Comparison of ENCODE assay signal across 23 cellular contexts in genomic region chr13:21328201-21328600, GRCh38.
DNase-seq lines count a peak whose midpoint lies in the region; ATAC-seq and TF ChIP-seq lines count a peak whose summit lies in the region.
"Had no signal": no experiment of that assay in that cellular context is flagged by ENCODE, and none has a peak within 500 bp of the region (broad histone marks: within the 10 kb centered on the region; RNA-seq: fewer than 3 reads in every experiment).

No MANE protein-coding gene starts in this region.

- H2BK120ac ChIP-seq in neuronal stem cell (ENCODE audit: low read depth, low read length) = no peak overlapping the region

- no peaks in the 10 kb centered on the region for H3K36me3 Mint-ChIP-seq in activated CD4-positive, alpha-beta T cell treated with anti-CD3 and anti-CD28 coated beads for 36 hours (ENCODE audit: low read depth)
- H3K36me3 Mint-ChIP-seq in activated CD4-positive, alpha-beta T cell treated with anti-CD3 and anti-CD28 coated beads, Interleukin-2, amount 10 ng/mL, durations not matched to agents 7 days and 5 days (ENCODE audit: low read depth) = peaks cover 8% of the 10 kb centered on the region
- peaks cover 2% of the 10 kb centered on the region for H3K36me3 Mint-ChIP-seq in endodermal cell (ENCODE audit: low read depth)

- H2AK5ac ChIP-seq in neuronal stem cell (ENCODE audit: low read depth, low read length) = peak overlapping the region; percentile 85

- H4K91ac ChIP-seq in neuronal stem cell (ENCODE audit: low read depth, low read length, poor library complexity) = peak overlapping the region; percentile 34

- peak overlapping the region; percentile 92; the same call in 1 of the 2 replicates for H3K4me2 ChIP-seq in MM.1S (ENCODE audit: low read depth, low read length)
- H3K4me2 ChIP-seq in neuronal stem cell (ENCODE audit: insufficient read depth, low read length, poor library complexity, severe bottlenecking) = no peak overlapping the region
- H3K4me2 ChIP-seq in Karpas-422 (ENCODE audit: low read depth, low read length, poor library complexity, severe bottlenecking) = no peak overlapping the region

- peak overlapping the region; percentile 77 for H2BK15ac ChIP-seq in neuronal stem cell (ENCODE audit: low read length)

- no peak overlapping the region for H2BK12ac ChIP-seq in neuronal stem cell (ENCODE audit: low read length)

- intact Hi-C loops in activated CD4-positive, alpha-beta T cell treated with anti-CD3 and anti-CD28 coated beads for 36 hours (cut with DNase I, micrococcal nuclease) = no loop called here
- intact Hi-C loops in left ventricle myocardium superior (cut with micrococcal nuclease) = no loop called here

- H3F3A ChIP-seq in MM.1S (ENCODE audit: insufficient read depth, low read length) = peaks cover 16% of the 10 kb centered on the region; the same call in 1 of the 2 replicates

- H3K18ac ChIP-seq in neuronal stem cell (ENCODE audit: low read length) = peak overlapping the region; percentile 89

- H3K36me3 ChIP-seq in MM.1S (replicated peaks; ENCODE audit: insufficient read depth, low read length) (no peaks in the 10 kb centered on the region), endodermal cell (ENCODE audit: control insufficient read depth, insufficient read depth, low read length) (no peaks in the 10 kb centered on the region), neuronal stem cell (replicated peaks in 1 of 2; ENCODE audit: control insufficient read depth in 2 of 2, insufficient read depth in 2 of 2, low read length in 2 of 2) (no peaks in the 10 kb centered on the region), Karpas-422 (ENCODE audit: insufficient read depth, low read length) (no peaks in the 10 kb centered on the region)
- H3K36me3 ChIP-seq: BE2C, upper lobe of left lung had no signal

- no peaks in the 10 kb centered on the region for H4K20me1 ChIP-seq in MM.1S (ENCODE audit: insufficient read depth, low read length)
- no peaks in the 10 kb centered on the region for H4K20me1 ChIP-seq in Karpas-422 (ENCODE audit: insufficient read depth, low read depth, low read length)

- no peak overlapping the region for H2AFZ ChIP-seq in MM.1S (ENCODE audit: low read length)
- peak overlapping the region; percentile 20 for H2AFZ ChIP-seq in neuronal stem cell (ENCODE audit: low read length)
- H2AFZ ChIP-seq in Karpas-422 (ENCODE audit: low read length) = no peak overlapping the region

- no peaks in the 10 kb centered on the region for H3K27me3 ChIP-seq in MM.1S (replicated peaks; ENCODE audit: insufficient read depth, low read length)
- H3K27me3 ChIP-seq in endodermal cell (ENCODE audit: control insufficient read depth, insufficient read depth, low read length, poor library complexity, severe bottlenecking) = peaks cover 41% of the 10 kb centered on the region
- H3K27me3 ChIP-seq in neuronal stem cell (ENCODE audit: control insufficient read depth in 3 of 3, insufficient read depth in 3 of 3, low read depth in 1 of 3, low read length in 3 of 3) = no peaks in the 10 kb centered on the region
- no peaks in the 10 kb centered on the region for H3K27me3 ChIP-seq in Karpas-422 (ENCODE audit: low read length)
- H3K27me3 ChIP-seq: BE2C, foreskin keratinocyte, upper lobe of left lung had no signal

- DNase-seq in activated CD4-positive, alpha-beta T cell treated with anti-CD3 and anti-CD28 coated beads for 36 hours = no peak
- no peak for DNase-seq in activated CD4-positive, alpha-beta T cell treated with anti-CD3 and anti-CD28 coated beads, Interleukin-2, amount 10 ng/mL, durations not matched to agents 7 days and 5 days
- no peak for DNase-seq in MM.1S
- DNase-seq in endodermal cell = peak; percentile 76
- DNase-seq in neuronal stem cell (ENCODE audit: low spot score) = no peak
- no peak for DNase-seq in left ventricle myocardium superior
- no peak for DNase-seq in 8988T
- DNase-seq in Karpas-422 = no peak
- DNase-seq: activated CD4-positive, alpha-beta T cell treated with anti-CD3 and anti-CD28 coated beads for 1 hour; activated effector memory CD4-positive, alpha-beta T cell treated with Interleukin-2 at 50 U/mL for 16 hours; BE2C; erythroblast; foreskin keratinocyte; H7; kidney glomerular epithelial cell; NCI-H1436 treated with DMSO at 0.1 percent for 48 hours; PC-3; retina; Right ventricle myocardium superior; stimulated activated CD4-positive, alpha-beta T cell treated with anti-CD3 and anti-CD28 coated beads, Interleukin-4, amount 100 ng/mL, for 4 hours; SW 1271; upper lobe of left lung had no signal

- H4K8ac ChIP-seq in neuronal stem cell (ENCODE audit: low read depth, low read length) = peak overlapping the region; percentile 52

- no peaks in the 10 kb centered on the region for H3K79me1 ChIP-seq in neuronal stem cell (ENCODE audit: low read depth, low read length)

- peaks cover 12% of the 10 kb centered on the region; the same call in 1 of the 2 replicates for H3K79me2 ChIP-seq in MM.1S (ENCODE audit: low read length)
- H3K79me2 ChIP-seq in Karpas-422 (ENCODE audit: low read length) = no peaks in the 10 kb centered on the region

- no peaks in the 10 kb centered on the region for H3K27me3 Mint-ChIP-seq in activated CD4-positive, alpha-beta T cell treated with anti-CD3 and anti-CD28 coated beads for 36 hours
- no peaks in the 10 kb centered on the region for H3K27me3 Mint-ChIP-seq in activated CD4-positive, alpha-beta T cell treated with anti-CD3 and anti-CD28 coated beads, Interleukin-2, amount 10 ng/mL, durations not matched to agents 7 days and 5 days
- peaks cover 59% of the 10 kb centered on the region for H3K27me3 Mint-ChIP-seq in endodermal cell (ENCODE audit: insufficient read depth)
- H3K27me3 Mint-ChIP-seq: IgD-negative memory B cell had no signal

- H3K4me3 Mint-ChIP-seq in activated CD4-positive, alpha-beta T cell treated with anti-CD3 and anti-CD28 coated beads for 36 hours = no peak overlapping the region
- no peak overlapping the region for H3K4me3 Mint-ChIP-seq in activated CD4-positive, alpha-beta T cell treated with anti-CD3 and anti-CD28 coated beads, Interleukin-2, amount 10 ng/mL, durations not matched to agents 7 days and 5 days
- no peak overlapping the region for H3K4me3 Mint-ChIP-seq in endodermal cell

- H3K23ac ChIP-seq in neuronal stem cell (ENCODE audit: low read depth, low read length, poor library complexity) = no peak overlapping the region

- POLR2A ChIA-PET in activated CD4-positive, alpha-beta T cell treated with anti-CD3 and anti-CD28 coated beads for 36 hours (lab: Charles Lee) = no interaction called here
- POLR2A ChIA-PET in activated CD4-positive, alpha-beta T cell treated with anti-CD3 and anti-CD28 coated beads, Interleukin-2, amount 10 ng/mL, durations not matched to agents 7 days and 5 days (lab: Charles Lee) = no interaction called here

- H3K27ac Mint-ChIP-seq in activated CD4-positive, alpha-beta T cell treated with anti-CD3 and anti-CD28 coated beads for 36 hours = peak overlapping the region; percentile 26
- H3K27ac Mint-ChIP-seq in activated CD4-positive, alpha-beta T cell treated with anti-CD3 and anti-CD28 coated beads, Interleukin-2, amount 10 ng/mL, durations not matched to agents 7 days and 5 days = no peak overlapping the region
- no peak overlapping the region for H3K27ac Mint-ChIP-seq in endodermal cell

- H3K4ac ChIP-seq in neuronal stem cell (ENCODE audit: low read length) = no peak overlapping the region

- no peaks in the 10 kb centered on the region for H3K9me3 Mint-ChIP-seq in activated CD4-positive, alpha-beta T cell treated with anti-CD3 and anti-CD28 coated beads for 36 hours (ENCODE audit: low read depth)
- H3K9me3 Mint-ChIP-seq in activated CD4-positive, alpha-beta T cell treated with anti-CD3 and anti-CD28 coated beads, Interleukin-2, amount 10 ng/mL, durations not matched to agents 7 days and 5 days = no peaks in the 10 kb centered on the region
- peaks cover 4% of the 10 kb centered on the region for H3K9me3 Mint-ChIP-seq in endodermal cell
- H3K9me3 Mint-ChIP-seq: IgD-negative memory B cell had no signal

- H3K4me1 ChIP-seq in MM.1S (ENCODE audit: low read length) = peaks cover 14% of the 10 kb centered on the region
- peaks cover 4% of the 10 kb centered on the region for H3K4me1 ChIP-seq in endodermal cell (ENCODE audit: control insufficient read depth, insufficient read depth, low read length)
- H3K4me1 ChIP-seq in neuronal stem cell (ENCODE audit: control insufficient read depth in 2 of 2, insufficient read depth in 1 of 2, low read depth in 1 of 2, low read length in 2 of 2) = peaks cover 3 to 15% of the 10 kb centered on the region in 2 donors
- peaks cover 21% of the 10 kb centered on the region for H3K4me1 ChIP-seq in Karpas-422 (ENCODE audit: low read length)
- H3K4me1 ChIP-seq: BE2C, foreskin keratinocyte had no signal

- WGBS in endodermal cell (ENCODE audit: insufficient coverage in 1 of 2, insufficient read length in 1 of 2), 2 experiments = 40% methylated on average over 6 of the region's 6 CpGs; no CpG with 5 or more reads in 1 of the 2 experiments
- WGBS in neuronal stem cell (ENCODE audit: extremely low coverage in 2 of 2, insufficient read length in 2 of 2, insufficient replicate concordance in 1 of 2), 2 donors = no CpG with 5 or more reads among the region's 6 CpGs

- H2BK5ac ChIP-seq in neuronal stem cell (ENCODE audit: low read length) = no peak overlapping the region

- CTCF ChIA-PET in activated CD4-positive, alpha-beta T cell treated with anti-CD3 and anti-CD28 coated beads for 36 hours (lab: Charles Lee) = interaction anchor here (1.4 to 1.5 kb wide), 2 partner anchors 15 to 149 kb away, joined by 3 to 4 read pairs; no protein-coding TSS in a partner anchor
- CTCF ChIA-PET in activated CD4-positive, alpha-beta T cell treated with anti-CD3 and anti-CD28 coated beads, Interleukin-2, amount 10 ng/mL, durations not matched to agents 7 days and 5 days (lab: Charles Lee) = interaction anchor here (0.6 to 2.4 kb wide), 4 partner anchors 17 to 63 kb away, joined by 3 to 9 read pairs (median 3); no protein-coding TSS in a partner anchor

- H3K4me1 Mint-ChIP-seq in activated CD4-positive, alpha-beta T cell treated with anti-CD3 and anti-CD28 coated beads for 36 hours = peaks cover 31% of the 10 kb centered on the region
- H3K4me1 Mint-ChIP-seq in activated CD4-positive, alpha-beta T cell treated with anti-CD3 and anti-CD28 coated beads, Interleukin-2, amount 10 ng/mL, durations not matched to agents 7 days and 5 days = peaks cover 31% of the 10 kb centered on the region
- peaks cover 37% of the 10 kb centered on the region for H3K4me1 Mint-ChIP-seq in endodermal cell

- peak overlapping the region; percentile 76 for H3K14ac ChIP-seq in neuronal stem cell (ENCODE audit: low read length)

- H3K9me2 ChIP-seq in MM.1S (replicated peaks; ENCODE audit: insufficient read depth, low read length) = no peaks in the 10 kb centered on the region
- H3K9me2 ChIP-seq in Karpas-422 (replicated peaks; ENCODE audit: insufficient read depth, low read length) = no peaks in the 10 kb centered on the region

- H3K27ac ChIP-seq in MM.1S (ENCODE audit: low read length) (no peak overlapping the region), endodermal cell (ENCODE audit: low read depth, low read length) (no peak overlapping the region), neuronal stem cell (replicated peaks; ENCODE audit: low read length) (no peak overlapping the region), Karpas-422 (ENCODE audit: low read length) (no peak overlapping the region)
- H3K27ac ChIP-seq: foreskin keratinocyte, upper lobe of left lung had no signal

- no peak for TF ChIP-seq CTCF in MM.1S (IDR thresholded peaks at IDR 0.05; ENCODE audit: low read length)
- no peak for TF ChIP-seq CTCF in endodermal cell (conservative IDR thresholded peaks at IDR 0.05)

- H3K9ac ChIP-seq in MM.1S (ENCODE audit: low read length) = no peak overlapping the region
- H3K9ac ChIP-seq in endodermal cell (ENCODE audit: extremely low read depth, low read length, poor library complexity, severe bottlenecking) = no peak overlapping the region
- H3K9ac ChIP-seq in neuronal stem cell (ENCODE audit: low read depth, low read length, poor library complexity) = no peak overlapping the region
- H3K9ac ChIP-seq in Karpas-422 (ENCODE audit: low read length) = no peak overlapping the region

- ATAC-seq in activated CD4-positive, alpha-beta T cell treated with anti-CD3 and anti-CD28 coated beads for 36 hours = no peak
- ATAC-seq in left ventricle myocardium superior = no peak
- ATAC-seq: foreskin keratinocyte, PC-3 had no signal

- H3K9me3 ChIP-seq in MM.1S (replicated peaks; ENCODE audit: insufficient read depth, low read length) (no peaks in the 10 kb centered on the region), endodermal cell (ENCODE audit: control insufficient read depth, low read length) (peaks cover 5% of the 10 kb centered on the region), neuronal stem cell (replicated peaks in 1 of 2; ENCODE audit: control insufficient read depth in 2 of 2, insufficient read depth in 1 of 2, low read depth in 1 of 2, low read length in 2 of 2) (no peaks in the 10 kb centered on the region), Karpas-422 (ENCODE audit: low read length) (no peaks in the 10 kb centered on the region)
- H3K9me3 ChIP-seq: BE2C, upper lobe of left lung had no signal

- no peak overlapping the region for H3K4me3 ChIP-seq in MM.1S (ENCODE audit: low read length)
- H3K4me3 ChIP-seq in endodermal cell (ENCODE audit: low read length) = no peak overlapping the region
- H3K4me3 ChIP-seq in neuronal stem cell (ENCODE audit: low read length in 2 of 2) = peak overlapping the region in 1 of 2 donors; percentile 18
- H3K4me3 ChIP-seq in Karpas-422 (ENCODE audit: low read length) = no peak overlapping the region
- H3K4me3 ChIP-seq: upper lobe of left lung had no signal
